Comparison of ENCODE assay signal across 1 cellular context in genomic region chr7:4136036-4136435, GRCh38.
TF ChIP-seq lines count a peak whose summit lies in the region.

No MANE protein-coding gene starts in this region.

TF ChIP-seq in SK-N-SH, 30 proteins besides CTCF, POLR2A, EP300 and RAD21 (continued from another document):
- TF ChIP-seq USF2 (IDR thresholded peaks at IDR 0.05; ENCODE audit: borderline replicate concordance, low read depth, low read length) (no peak), NRF1 (IDR thresholded peaks at IDR 0.05; ENCODE audit: low read depth, low read length) (no peak), RFX5 (IDR thresholded peaks at IDR 0.05; ENCODE audit: low read length) (no peak), YY1 (IDR thresholded peaks at IDR 0.05; ENCODE audit: low read depth) (no peak), CHD2 (IDR thresholded peaks at IDR 0.05; ENCODE audit: low read length, partially characterized antibody) (no peak), FOXJ3 (CRISPR knock-in tag; IDR thresholded peaks at IDR 0.05) (no peak), RXRA (IDR thresholded peaks at IDR 0.05; ENCODE audit: borderline replicate concordance, low read depth) (no peak)
